ENCODE assay signal across 8 cellular contexts in genomic region chr6:41936073-41936837, GRCh38. TPM values are rescaled to one million over a fixed set of nuclear protein-coding genes. Genes with fewer than 3 reads are reported as not detected.
DNase-seq lines count a peak whose midpoint lies in the region; ATAC-seq and TF ChIP-seq lines count a peak whose summit lies in the region.

No MANE protein-coding gene starts in this region.

- H3K36me3 ChIP-seq in Caco-2 (ENCODE audit: control insufficient read depth, insufficient read depth, low read length) (peaks cover 3% of the 10 kb centered on the region), cardiac muscle cell (peaks cover 26% of the 10 kb centered on the region), prostate gland (peaks cover 9 to 20% of the 10 kb centered on the region in 2 donors)

- peak; percentile 68 to 80 for DNase-seq in Caco-2
- DNase-seq in M059J (ENCODE audit: low read depth) = peak; percentile 93
- DNase-seq in SKM-1 treated with dmso at 0.1 percent for 144 hours (lab: John Stamatoyannopoulos, UW; ENCODE audit: unreplicated experiment) = peak; percentile 98
- peak; percentile 79 for DNase-seq in activated naive CD8-positive, alpha-beta T cell treated with anti-CD3 and anti-CD28 coated beads, Interleukin-2, amount 50 U/mL, for 24 hours
- DNase-seq in cardiac muscle cell (ENCODE audit: low read depth in 1 of 2, low spot score in 1 of 2) = peak; percentile 78 to 98
- DNase-seq in prostate gland (ENCODE audit: low spot score) = peak; percentile 77

- H3K27me3 ChIP-seq in Caco-2 (replicated peaks; ENCODE audit: control insufficient read depth, insufficient read depth, low read length) (no peaks in the 10 kb centered on the region), cardiac muscle cell (peaks cover 3% of the 10 kb centered on the region), prostate gland (replicated peaks; ENCODE audit: insufficient read depth) (no peaks in the 10 kb centered on the region)

- CTCF ChIA-PET in Caco-2 (lab: Charles Lee) = interaction anchor here (0.5 to 2.6 kb wide), 7 partner anchors 12 to 109 kb away, joined by 3 to 13 read pairs (median 4); partner anchors contain the start of genes BYSL, MED20 and USP49

- H3K27me3 Mint-ChIP-seq in Caco-2 (ENCODE audit: insufficient read depth, unreplicated experiment) = no peaks in the 10 kb centered on the region
- no peaks in the 10 kb centered on the region for H3K27me3 Mint-ChIP-seq in activated naive CD8-positive, alpha-beta T cell treated with anti-CD3 and anti-CD28 coated beads, Interleukin-2, amount 50 U/mL, for 24 hours

- POLR2A ChIA-PET in Caco-2 (lab: Charles Lee) = interaction anchor here (1.0 to 1.4 kb wide), 2 partner anchors 15 to 89 kb away, joined by 3 to 9 read pairs; partner anchors contain the start of genes BYSL and MED20

- no peak for TF ChIP-seq POLR2A in prostate gland (IDR thresholded peaks at IDR 0.05)

- TF ChIP-seq CTCF in Caco-2 (IDR thresholded peaks at IDR 0.05; ENCODE audit: insufficient read depth in 1 of 2, low read depth in 1 of 2, low read length in 1 of 2, severe bottlenecking in 1 of 2, unreplicated experiment in 1 of 2) (peak; percentile 83 to 91), cardiac muscle cell (IDR thresholded peaks at IDR 0.05; ENCODE audit: low read depth, low read length) (peak; percentile 96), prostate gland (IDR thresholded peaks at IDR 0.05) (peak; percentile 59 to 79 (median 70))

- peaks cover 17% of the 10 kb centered on the region for H3K4me1 Mint-ChIP-seq in Caco-2 (ENCODE audit: low read depth, unreplicated experiment)
- peaks cover 62% of the 10 kb centered on the region for H3K4me1 Mint-ChIP-seq in activated naive CD8-positive, alpha-beta T cell treated with anti-CD3 and anti-CD28 coated beads, Interleukin-2, amount 50 U/mL, for 24 hours

- no peaks in the 10 kb centered on the region for H3K9me3 ChIP-seq in Caco-2
- no peaks in the 10 kb centered on the region for H3K9me3 ChIP-seq in cardiac muscle cell (ENCODE audit: low read depth)
- H3K9me3 ChIP-seq in prostate gland = no peaks in the 10 kb centered on the region

- peaks cover 33% of the 10 kb centered on the region for H3K4me1 ChIP-seq in Caco-2
- peaks cover 6% of the 10 kb centered on the region for H3K4me1 ChIP-seq in cardiac muscle cell (ENCODE audit: low read depth)
- peaks cover 8% of the 10 kb centered on the region for H3K4me1 ChIP-seq in prostate gland (replicated peaks)

- H3K9me3 Mint-ChIP-seq in Caco-2 (ENCODE audit: unreplicated experiment) = no peaks in the 10 kb centered on the region
- no peaks in the 10 kb centered on the region for H3K9me3 Mint-ChIP-seq in activated naive CD8-positive, alpha-beta T cell treated with anti-CD3 and anti-CD28 coated beads, Interleukin-2, amount 50 U/mL, for 24 hours

- H3K36me3 Mint-ChIP-seq in Caco-2 (ENCODE audit: insufficient read depth, unreplicated experiment) = peaks cover 58% of the 10 kb centered on the region
- H3K36me3 Mint-ChIP-seq in activated naive CD8-positive, alpha-beta T cell treated with anti-CD3 and anti-CD28 coated beads, Interleukin-2, amount 50 U/mL, for 24 hours (ENCODE audit: low read depth) = peaks cover 68% of the 10 kb centered on the region

- H3K4me3 ChIP-seq in Caco-2 (ENCODE audit: low read depth, low read length) (no peak overlapping the region), cardiac muscle cell (no peak overlapping the region), prostate gland (no peak overlapping the region)

- no peak overlapping the region for H3K4me3 Mint-ChIP-seq in Caco-2 (ENCODE audit: unreplicated experiment)
- peak overlapping the region; percentile 97 for H3K4me3 Mint-ChIP-seq in activated naive CD8-positive, alpha-beta T cell treated with anti-CD3 and anti-CD28 coated beads, Interleukin-2, amount 50 U/mL, for 24 hours

- H3K27ac ChIP-seq in cardiac muscle cell (peak overlapping the region; percentile 58), prostate gland (no peak overlapping the region)

- peak overlapping the region; percentile 20 for H3K27ac Mint-ChIP-seq in Caco-2 (ENCODE audit: unreplicated experiment)
- peak overlapping the region; percentile 84 for H3K27ac Mint-ChIP-seq in activated naive CD8-positive, alpha-beta T cell treated with anti-CD3 and anti-CD28 coated beads, Interleukin-2, amount 50 U/mL, for 24 hours

- 49% methylated on average over 9 of the region's 10 CpGs for WGBS in prostate gland

- no TSS peak for BruUV-seq in Caco-2 (replicated peaks; lab: Mats Ljungman, UMichigan)

- intact Hi-C loops in Caco-2 (cut with micrococcal nuclease; ENCODE audit: unreplicated experiment) = loop anchor here (1.0 to 5.0 kb wide), 6 partner anchors 31 to 156 kb away; partner anchors contain the start of gene PRICKLE4
- intact Hi-C loops in prostate gland (cut with DNase I) = loop anchor here (5.0 kb wide), 1 partner anchor 154 kb away; the partner anchor contains the start of gene PRICKLE4

- ATAC-seq in GM21528 (IDR thresholded peaks at IDR 0.05; ENCODE audit: low FRiP score, unreplicated experiment) (peak; percentile 44), HG03045 (IDR thresholded peaks at IDR 0.05; ENCODE audit: unreplicated experiment) (no peak)
- peak; percentile 75 for ATAC-seq in activated naive CD8-positive, alpha-beta T cell treated with anti-CD3 and anti-CD28 coated beads, Interleukin-2, amount 50 U/mL, for 24 hours

RNA-seq across cellular contexts. Expression of gene CCND3, which starts 5.4 kb away (rescaled TPM):
- total RNA-seq in Caco-2 (2022) = 24.7 and 26.9 TPM in 2 replicates
- 141 and 146 TPM in 2 replicates for total RNA-seq in M059J (2014; rRNA removed; shearing (Covaris generic))
- 20.0 and 21.1 TPM in 2 replicates for total RNA-seq in cardiac muscle cell
- 23.9 and 43.1 TPM in 2 replicates for polyA plus RNA-seq in cardiac muscle cell
- 100 to 1,000 TPM; 145 to 153 TPM for total RNA-seq in prostate gland

RNA-seq across cellular contexts. Expression of gene BYSL, which starts 15.0 kb away (rescaled TPM):
- total RNA-seq in Caco-2 (2022) (42.6 and 45.9 TPM in 2 replicates), cardiac muscle cell (18.3 and 32.6 TPM in 2 replicates), prostate gland (10 to 100 TPM in 1 of 2 donors, 1 to 10 TPM in 1; 9.5 to 12.6 TPM)
- 16.0 and 19.2 TPM in 2 replicates for total RNA-seq in M059J (2014; rRNA removed; shearing (Covaris generic))
- 30.7 and 40.2 TPM in 2 replicates for polyA plus RNA-seq in cardiac muscle cell

RNA-seq across cellular contexts. Expression of gene MED20, which starts 15.3 kb away (rescaled TPM):
- total RNA-seq in Caco-2 (2022) (40.0 and 43.7 TPM in 2 replicates), cardiac muscle cell (18.0 and 18.5 TPM in 2 replicates), prostate gland (10 to 100 TPM; 20.2 to 25.5 TPM)
- 23.5 and 49.9 TPM in 2 replicates for total RNA-seq in M059J (2014; rRNA removed; shearing (Covaris generic))
- 28.1 and 30.2 TPM in 2 replicates for polyA plus RNA-seq in cardiac muscle cell

RNA-seq across cellular contexts. Expression of gene USP49, which starts 41.1 kb away (rescaled TPM):
- 17.9 and 18.5 TPM in 2 replicates for total RNA-seq in Caco-2 (2022)
- 2.6 and 3.6 TPM in 2 replicates for total RNA-seq in M059J (2014; rRNA removed; shearing (Covaris generic))
- 3.7 and 8.5 TPM in 2 replicates for total RNA-seq in cardiac muscle cell
- polyA plus RNA-seq in cardiac muscle cell = 5.0 and 5.4 TPM in 2 replicates
- total RNA-seq in prostate gland = 10 to 100 TPM in 1 of 2 donors, 1 to 10 TPM in 1; 1.7 to 19.5 TPM
